19 cellular contexts compared by ENCODE assay signal in genomic region chr12:1781770-1782169, GRCh38. TPM values are rescaled to one million over a fixed set of nuclear protein-coding genes. Genes with fewer than 3 reads are reported as not detected.
DNase-seq lines count a peak whose midpoint lies in the region; ATAC-seq, FAIRE-seq and TF ChIP-seq lines count a peak whose summit lies in the region.
"Had no signal": no experiment of that assay in that cellular context is flagged by ENCODE, and none has a peak within 500 bp of the region (broad histone marks: within the 10 kb centered on the region; RNA-seq: fewer than 3 reads in every experiment).

No MANE protein-coding gene starts in this region.

- TF ChIP-seq CTCF in left lung (IDR thresholded peaks at IDR 0.05) = no peak
- TF ChIP-seq CTCF in osteoblast (IDR thresholded peaks at IDR 0.05; ENCODE audit: extremely low read depth, low read depth, low read length) = no peak

- H3K36me3 ChIP-seq in left lung (peaks cover 0 to 51% of the 10 kb centered on the region in 2 donors), subcutaneous abdominal adipose tissue (ENCODE audit: control insufficient read depth in 5 of 5, insufficient read depth in 5 of 5, low read length in 5 of 5) (peaks cover 23 to 45% (median 30%) of the 10 kb centered on the region in 5 donors), osteoblast (ENCODE audit: insufficient read depth, low read length) (no peaks in the 10 kb centered on the region)

- H3K4me1 ChIP-seq in left lung = peaks cover 0 to 41% of the 10 kb centered on the region in 2 donors
- peaks cover 0 to 36% (median 31%) of the 10 kb centered on the region in 5 donors for H3K4me1 ChIP-seq in subcutaneous abdominal adipose tissue (ENCODE audit: control insufficient read depth in 5 of 5, insufficient read depth in 5 of 5, low read length in 5 of 5)
- H3K4me1 ChIP-seq in osteoblast (ENCODE audit: insufficient read depth, low read length) = peaks cover 33% of the 10 kb centered on the region

- H2AFZ ChIP-seq in osteoblast (ENCODE audit: low read length) = no peak overlapping the region
- H2AFZ ChIP-seq: GM23248 had no signal

- peak; percentile 43 for FAIRE-seq in H54 (lab: Jason Lieb, UNC)
- FAIRE-seq: TTC549 had no signal

- TF ChIP-seq POLR2A in H54 (IDR thresholded peaks at IDR 0.05; ENCODE audit: low read depth, low read length) = no peak

- H3K27ac ChIP-seq in caudate nucleus (ENCODE audit: low read depth, low read length) (peak overlapping the region; percentile 60), left lung (peak overlapping the region in 1 of 2 donors; percentile 4), subcutaneous abdominal adipose tissue (ENCODE audit: low read depth, low read length) (peak overlapping the region; percentile 76), osteoblast (ENCODE audit: low read depth, low read length) (no peak overlapping the region)
- H3K27ac ChIP-seq: foreskin keratinocyte, GM23248 had no signal

- H3K4me3 ChIP-seq in left lung = no peak overlapping the region
- H3K4me3 ChIP-seq in subcutaneous abdominal adipose tissue (ENCODE audit: low read depth in 1 of 5, low read length in 5 of 5) = no peak overlapping the region
- H3K4me3 ChIP-seq in osteoblast (ENCODE audit: insufficient read depth, low read length) = no peak overlapping the region
- H3K4me3 ChIP-seq: GM23248 had no signal

- H3K27me3 ChIP-seq in left lung = no peaks in the 10 kb centered on the region
- no peaks in the 10 kb centered on the region for H3K27me3 ChIP-seq in subcutaneous abdominal adipose tissue (ENCODE audit: control insufficient read depth in 5 of 5, insufficient read depth in 4 of 5, low read length in 5 of 5)
- no peaks in the 10 kb centered on the region for H3K27me3 ChIP-seq in osteoblast (ENCODE audit: insufficient read depth, low read length)
- H3K27me3 ChIP-seq: foreskin keratinocyte had no signal

- peaks cover 5% of the 10 kb centered on the region for H3K79me2 ChIP-seq in osteoblast (ENCODE audit: insufficient read depth, low read length)

- no peak overlapping the region for H3K4me2 ChIP-seq in osteoblast (ENCODE audit: insufficient read depth, low read length)

- ATAC-seq in left lung = peak; percentile 90
- ATAC-seq: foreskin keratinocyte had no signal

- intact Hi-C loops in left lung (cut with DNase I) = no loop called here

- peaks cover 4% of the 10 kb centered on the region for H4K20me1 ChIP-seq in osteoblast (ENCODE audit: insufficient read depth, low read length)

- H3K9ac ChIP-seq in subcutaneous abdominal adipose tissue (ENCODE audit: low read length in 5 of 5) = no peak overlapping the region
- H3K9ac ChIP-seq: GM23248 had no signal

- DNase-seq in H54 (ENCODE audit: insufficient read length, low spot score) (no peak), caudate nucleus (lab: John Stamatoyannopoulos, UW) (no peak), left lung (no peak), OCI-M2 (lab: John Stamatoyannopoulos, UW; ENCODE audit: unreplicated experiment) (no peak), osteoblast (ENCODE audit: insufficient read length, low spot score, missing footprints) (no peak)
- DNase-seq in activated T-cell treated with anti-CD3 and anti-CD28 coated beads, Interleukin-2, amount 50 U/mL, for 1 hour = no peak
- DNase-seq: activated CD4-positive, alpha-beta T cell treated with anti-CD3 and anti-CD28 coated beads for 4 hours; CD4-positive, CD25-positive, alpha-beta regulatory T cell; cerebellar nuclear complex; foreskin keratinocyte; GM23248; midbrain; NCI-H1105 treated with DMSO at 0.1 percent for 48 hours; NCI-H2107; stimulated activated CD4-positive, alpha-beta T cell treated with anti-CD3 and anti-CD28 coated beads, Interleukin-4, amount 100 ng/mL, for 24 hours had no signal

- H3K9me3 ChIP-seq in left lung (no peaks in the 10 kb centered on the region), subcutaneous abdominal adipose tissue (ENCODE audit: control insufficient read depth in 5 of 5, low read length in 5 of 5) (no peaks in the 10 kb centered on the region), osteoblast (ENCODE audit: low read depth, low read length) (no peaks in the 10 kb centered on the region)

RNA-seq across cellular contexts. Expression of gene LRTM2, which starts 38.6 kb away (rescaled TPM):
- total RNA-seq in left lung (not detected), osteoblast (not detected in 2 replicates)
- total RNA-seq: CD4-positive, CD25-positive, alpha-beta regulatory T cell; foreskin keratinocyte; GM23248; kidney epithelial cell; pulmonary artery endothelial cell had no signal
